Comparison of ENCODE assay signal across 17 cellular contexts in the genomic region with DNA sequence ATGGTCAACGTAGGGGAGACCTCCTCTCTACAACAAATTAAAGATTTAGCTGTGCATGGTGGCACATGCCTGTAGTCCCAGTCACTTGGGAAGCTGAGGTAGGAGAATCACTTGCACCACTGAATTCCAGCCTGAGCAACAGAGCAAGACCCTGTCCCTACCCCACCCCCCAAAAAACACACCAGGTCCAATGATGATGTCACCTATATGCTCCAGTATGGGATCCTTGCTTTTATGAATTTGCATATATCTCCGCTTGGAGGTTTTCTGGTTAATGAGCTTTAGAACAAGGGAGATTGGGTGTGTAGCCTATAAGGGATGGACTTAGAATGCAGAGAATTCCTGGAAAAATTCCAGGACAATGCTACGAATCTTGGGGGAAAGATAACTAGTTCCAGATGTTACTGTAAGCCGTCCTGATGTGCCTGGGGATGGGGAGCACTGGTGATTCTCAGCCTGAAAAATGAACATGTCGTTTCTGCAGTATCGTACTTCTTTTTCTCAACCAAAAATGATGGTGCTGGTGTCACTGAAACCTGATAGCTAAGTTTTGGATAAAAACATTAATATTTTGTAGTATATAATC.
DNase-seq lines count a peak whose midpoint lies in the region; ATAC-seq and TF ChIP-seq lines count a peak whose summit lies in the region.
"Had no signal": no experiment of that assay in that cellular context is flagged by ENCODE, and none has a peak within 500 bp of the region (broad histone marks: within the 10 kb centered on the region; RNA-seq: fewer than 3 reads in every experiment).

No MANE protein-coding gene starts in this region.

- H3K27ac ChIP-seq in smooth muscle cell (ENCODE audit: low read depth) (no peak overlapping the region), body of pancreas (no peak overlapping the region)
- H3K27ac ChIP-seq: ascending aorta, lower lobe of right lung had no signal

- no peak for TF ChIP-seq CTCF in fibroblast of pulmonary artery (IDR thresholded peaks at IDR 0.05; ENCODE audit: low read length, missing control alignments)
- no peak for TF ChIP-seq CTCF in smooth muscle cell (IDR thresholded peaks at IDR 0.05; ENCODE audit: borderline replicate concordance, insufficient read depth, poor library complexity, severe bottlenecking)
- no peak for TF ChIP-seq CTCF in body of pancreas (IDR thresholded peaks at IDR 0.05)
- no peak for TF ChIP-seq CTCF in GM13977 (IDR thresholded peaks at IDR 0.05; ENCODE audit: extremely low read depth, insufficient read depth, missing control alignments)

- H2AFZ ChIP-seq in smooth muscle cell (ENCODE audit: low read depth), result no peak overlapping the region

- H3K4me3 ChIP-seq in fibroblast of pulmonary artery (replicated peaks; ENCODE audit: low read depth, low read length) (no peak overlapping the region), smooth muscle cell (no peak overlapping the region), body of pancreas (no peak overlapping the region)
- H3K4me3 ChIP-seq: ascending aorta, esophagus squamous epithelium, lower lobe of right lung had no signal

- H3K4me1 ChIP-seq in smooth muscle cell (ENCODE audit: low read depth), result peaks cover 3% of the 10 kb centered on the region
- peaks cover 9% of the 10 kb centered on the region for H3K4me1 ChIP-seq in body of pancreas

- no peaks in the 10 kb centered on the region for H3K79me2 ChIP-seq in smooth muscle cell (ENCODE audit: low read depth)

- peak overlapping the region; percentile 8 for H3K4me2 ChIP-seq in smooth muscle cell

- intact Hi-C loops in body of pancreas (cut with DNase I), result loop anchor here (5.0 kb wide), 1 partner anchor 438 kb away; no protein-coding TSS in a partner anchor

- H3K36me3 ChIP-seq in smooth muscle cell (ENCODE audit: low read depth) (no peaks in the 10 kb centered on the region), body of pancreas (replicated peaks in 1 of 2; ENCODE audit: insufficient read depth in 1 of 2, low read depth in 2 of 2) (no peaks in the 10 kb centered on the region)
- H3K36me3 ChIP-seq: ascending aorta, esophagus squamous epithelium, lower lobe of right lung had no signal

- H3K9me3 ChIP-seq in smooth muscle cell (replicated peaks; ENCODE audit: low read depth), result no peaks in the 10 kb centered on the region
- H3K9me3 ChIP-seq in body of pancreas, result no peaks in the 10 kb centered on the region
- H3K9me3 ChIP-seq: ascending aorta, esophagus squamous epithelium, lower lobe of right lung had no signal

- H3K27me3 ChIP-seq in smooth muscle cell (ENCODE audit: low read depth), result no peaks in the 10 kb centered on the region
- H3K27me3 ChIP-seq in body of pancreas, result no peaks in the 10 kb centered on the region
- H3K27me3 ChIP-seq: ascending aorta had no signal

- DNase-seq in EH (ENCODE audit: low read depth), result peak; percentile 94
- DNase-seq in SK-N-DZ (ENCODE audit: low spot score), result peak; percentile 12
- peak; percentile 74 for DNase-seq in fibroblast of pulmonary artery (ENCODE audit: low read depth)
- no peak for DNase-seq in smooth muscle cell (lab: John Stamatoyannopoulos, UW; ENCODE audit: unreplicated experiment)
- DNase-seq in activated CD4-positive, alpha-beta T cell treated with anti-CD3 and anti-CD28 coated beads, Interleukin-2, amount 50 U/mL, for 1 hour, result no peak
- DNase-seq in body of pancreas, result no peak
- DNase-seq in GM13977 (ENCODE audit: low spot score), result no peak
- DNase-seq: activated CD4-positive, alpha-beta memory T cell treated with anti-CD3 and anti-CD28 coated beads, Interleukin-2, amount 10 ng/mL, durations not matched to agents 7 days and 5 days; CD8-positive, alpha-beta T cell; dermis blood vessel endothelial cell; esophagus squamous epithelium; H7; lower lobe of right lung; MV-4-11; naive thymus-derived CD4-positive, alpha-beta T cell; NCI-H82 had no signal

- WGBS in smooth muscle cell (ENCODE audit: low lambda C conversion rate), result 32% methylated on average over 6 of the region's 6 CpGs
- WGBS in body of pancreas, 2 donors, result 50 to 51% methylated on average over 6 of the region's 6 CpGs

- no peak for TF ChIP-seq POLR2A in body of pancreas (IDR thresholded peaks at IDR 0.05)

- no peaks in the 10 kb centered on the region for H4K20me1 ChIP-seq in smooth muscle cell (ENCODE audit: low read depth)

- no peak overlapping the region for H3K9ac ChIP-seq in smooth muscle cell (ENCODE audit: low read depth)

- in situ Hi-C loops in GM13977 (cut with MboI; ENCODE audit: low pct_unique_long_range_greater_than_20kb, low sequenced_read_pairs, unreplicated experiment), result loop anchor here (10.0 kb wide), 1 partner anchor 425 kb away; no protein-coding TSS in a partner anchor

- peaks cover 4% of the 10 kb centered on the region for H3F3A ChIP-seq in smooth muscle cell (ENCODE audit: low read depth)

- ATAC-seq in body of pancreas, result no peak
- ATAC-seq: CD8-positive, alpha-beta T cell; lower lobe of right lung; naive thymus-derived CD4-positive, alpha-beta T cell had no signal

Comparison
In these comparisons a context has a peak if more than half of its experiments do, and no peak if none do; other contexts are left out.
1. DNase-seq: peak in EH (single experiment), SK-N-DZ (single experiment) and fibroblast of pulmonary artery (single experiment); none in smooth muscle cell (single experiment), activated CD4-positive, alpha-beta T cell treated with anti-CD3 and anti-CD28 coated beads, Interleukin-2, amount 50 U/mL, for 1 hour (single experiment), body of pancreas (0 of 4) and GM13977 (single experiment).